Comparison of ENCODE assay signal across 10 cellular contexts in genomic region chr12:55935742-55936151, GRCh38. TPM values are rescaled to one million over a fixed set of nuclear protein-coding genes. Genes with fewer than 3 reads are reported as not detected.
DNase-seq lines count a peak whose midpoint lies in the region; ATAC-seq and TF ChIP-seq lines count a peak whose summit lies in the region.
"Had no signal": no experiment of that assay in that cellular context is flagged by ENCODE, and none has a peak within 500 bp of the region (broad histone marks: within the 10 kb centered on the region; RNA-seq: fewer than 3 reads in every experiment).

No MANE protein-coding gene starts in this region.

- ATAC-seq in activated CD8-positive, alpha-beta memory T cell treated with anti-CD3 and anti-CD28 coated beads, Interleukin-2, amount 10 ng/mL, durations not matched to agents 7 days and 5 days = no peak
- no peak for ATAC-seq in HG02678 (IDR thresholded peaks at IDR 0.05; ENCODE audit: unreplicated experiment)
- no peak for ATAC-seq in PC-3

- CTCF ChIA-PET in AG04450 (lab: Charles Lee) = interaction anchor here (0.7 to 1.5 kb wide), 3 partner anchors 9 to 198 kb away, joined by 3 to 11 read pairs (median 4); no protein-coding TSS in a partner anchor
- CTCF ChIA-PET in activated CD8-positive, alpha-beta memory T cell treated with anti-CD3 and anti-CD28 coated beads, Interleukin-2, amount 10 ng/mL, durations not matched to agents 7 days and 5 days (lab: Charles Lee) = interaction anchor here (1.1 to 10.2 kb wide), 6 partner anchors 8 to 196 kb away, joined by 4 to 121 read pairs (median 6); partner anchors contain the start of genes DGKA and PYM1
- CTCF ChIA-PET in Caco-2 (lab: Charles Lee) = no interaction called here
- CTCF ChIA-PET in PC-3 (lab: Charles Lee) = no interaction called here

- H3K36me3 Mint-ChIP-seq in activated CD8-positive, alpha-beta memory T cell treated with anti-CD3 and anti-CD28 coated beads, Interleukin-2, amount 10 ng/mL, durations not matched to agents 7 days and 5 days = peaks cover 65% of the 10 kb centered on the region
- H3K36me3 Mint-ChIP-seq in endodermal cell (ENCODE audit: low read depth) (no peaks in the 10 kb centered on the region), osteocyte (ENCODE audit: unreplicated experiment) (peaks cover 5% of the 10 kb centered on the region), Caco-2 (ENCODE audit: insufficient read depth, unreplicated experiment) (peaks cover 10% of the 10 kb centered on the region)

- H3K27ac ChIP-seq in AG04450 (ENCODE audit: low read depth, low read length) (no peak overlapping the region), endodermal cell (ENCODE audit: low read depth, low read length) (no peak overlapping the region), PC-3 (ENCODE audit: low read length) (no peak overlapping the region)
- H3K27ac ChIP-seq: hepatocyte had no signal

- peaks cover 6% of the 10 kb centered on the region for H3K4me1 ChIP-seq in endodermal cell (ENCODE audit: control insufficient read depth, insufficient read depth, low read length)
- H3K4me1 ChIP-seq in Caco-2 = peaks cover 29% of the 10 kb centered on the region
- peaks cover 47% of the 10 kb centered on the region for H3K4me1 ChIP-seq in PC-3 (ENCODE audit: insufficient read depth, low read length)

- no peaks in the 10 kb centered on the region for H3K27me3 Mint-ChIP-seq in activated CD8-positive, alpha-beta memory T cell treated with anti-CD3 and anti-CD28 coated beads, Interleukin-2, amount 10 ng/mL, durations not matched to agents 7 days and 5 days
- H3K27me3 Mint-ChIP-seq in endodermal cell (ENCODE audit: insufficient read depth) (peaks cover 76% of the 10 kb centered on the region), osteocyte (ENCODE audit: unreplicated experiment) (no peaks in the 10 kb centered on the region), Caco-2 (ENCODE audit: insufficient read depth, unreplicated experiment) (no peaks in the 10 kb centered on the region)

- in situ Hi-C loops in GM13976 (cut with MboI; ENCODE audit: low sequenced_read_pairs, unreplicated experiment) = no loop called here

- POLR2A ChIA-PET in AG04450 (lab: Yijun Ruan, JAX) (interaction anchor here (0.6 to 1.8 kb wide), 2 partner anchors 70 to 118 kb away, joined by 5 to 9 read pairs; partner anchors contain the start of genes ORMDL2 and SARNP), Caco-2 (lab: Charles Lee) (no interaction called here), PC-3 (lab: Charles Lee; ENCODE audit: unreplicated experiment) (no interaction called here)

- H3K4me1 Mint-ChIP-seq in activated CD8-positive, alpha-beta memory T cell treated with anti-CD3 and anti-CD28 coated beads, Interleukin-2, amount 10 ng/mL, durations not matched to agents 7 days and 5 days = peaks cover 82% of the 10 kb centered on the region
- peaks cover 14% of the 10 kb centered on the region for H3K4me1 Mint-ChIP-seq in endodermal cell
- peaks cover 37% of the 10 kb centered on the region for H3K4me1 Mint-ChIP-seq in osteocyte (ENCODE audit: unreplicated experiment)
- peaks cover 7% of the 10 kb centered on the region for H3K4me1 Mint-ChIP-seq in Caco-2 (ENCODE audit: low read depth, unreplicated experiment)

- no peak for TF ChIP-seq CTCF in AG04450 (IDR thresholded peaks at IDR 0.05; ENCODE audit: low read depth, low read length)
- TF ChIP-seq CTCF in endodermal cell (conservative IDR thresholded peaks at IDR 0.05) = peak; percentile 24
- TF ChIP-seq CTCF in osteocyte (IDR thresholded peaks at IDR 0.05) = no peak
- no peak for TF ChIP-seq CTCF in Caco-2 (IDR thresholded peaks at IDR 0.05; ENCODE audit: insufficient read depth in 1 of 2, low read depth in 1 of 2, low read length in 1 of 2, severe bottlenecking in 1 of 2, unreplicated experiment in 1 of 2)
- no peak for TF ChIP-seq CTCF in GM13976 (IDR thresholded peaks at IDR 0.05; ENCODE audit: borderline replicate concordance, control extremely low read depth, extremely low read depth, insufficient read depth, missing control alignments)
- no peak for TF ChIP-seq CTCF in PC-3 (conservative IDR thresholded peaks at IDR 0.05; ENCODE audit: low read depth, low read length)

- H3K27me3 ChIP-seq in AG04450 (ENCODE audit: control insufficient read depth, insufficient read depth, low read length) (no peaks in the 10 kb centered on the region), endodermal cell (ENCODE audit: control insufficient read depth, insufficient read depth, low read length, poor library complexity, severe bottlenecking) (peaks cover 41% of the 10 kb centered on the region), Caco-2 (replicated peaks; ENCODE audit: control insufficient read depth, insufficient read depth, low read length) (no peaks in the 10 kb centered on the region), PC-3 (ENCODE audit: low read length) (no peaks in the 10 kb centered on the region)
- H3K27me3 ChIP-seq: BE2C, hepatocyte had no signal

- no peak for DNase-seq in AG04450 (ENCODE audit: low read depth, low spot score)
- DNase-seq in activated CD8-positive, alpha-beta memory T cell treated with anti-CD3 and anti-CD28 coated beads, Interleukin-2, amount 10 ng/mL, durations not matched to agents 7 days and 5 days = no peak
- DNase-seq in endodermal cell = peak; percentile 68
- no peak for DNase-seq in osteocyte (ENCODE audit: extremely low spot score, unreplicated experiment)
- DNase-seq in Caco-2 = no peak
- no peak for DNase-seq in GM13976 (ENCODE audit: low spot score)
- DNase-seq in PC-3 = no peak
- DNase-seq: BE2C had no signal

- H3K79me2 ChIP-seq in PC-3 (ENCODE audit: low read length) = no peaks in the 10 kb centered on the region

- H3K9me3 ChIP-seq in AG04450 (ENCODE audit: control insufficient read depth, insufficient read depth, low read length) (no peaks in the 10 kb centered on the region), endodermal cell (ENCODE audit: control insufficient read depth, low read length) (no peaks in the 10 kb centered on the region), Caco-2 (no peaks in the 10 kb centered on the region), PC-3 (ENCODE audit: low read length) (no peaks in the 10 kb centered on the region)
- H3K9me3 ChIP-seq: BE2C had no signal

- no peak overlapping the region for H3K4me2 ChIP-seq in PC-3 (ENCODE audit: low read length)
- H3K4me2 ChIP-seq: hepatocyte had no signal

- no peaks in the 10 kb centered on the region for H3K36me3 ChIP-seq in endodermal cell (ENCODE audit: control insufficient read depth, insufficient read depth, low read length)
- H3K36me3 ChIP-seq in Caco-2 (ENCODE audit: control insufficient read depth, insufficient read depth, low read length) = no peaks in the 10 kb centered on the region
- H3K36me3 ChIP-seq in PC-3 (ENCODE audit: low read depth, low read length) = no peaks in the 10 kb centered on the region
- H3K36me3 ChIP-seq: BE2C had no signal

- H3K9me2 ChIP-seq in PC-3 (replicated peaks; ENCODE audit: low read length) = no peaks in the 10 kb centered on the region

- H3K9ac ChIP-seq in endodermal cell (ENCODE audit: extremely low read depth, low read length, poor library complexity, severe bottlenecking) (no peak overlapping the region), PC-3 (ENCODE audit: low read length) (no peak overlapping the region)

- H4K20me1 ChIP-seq in PC-3 (ENCODE audit: low read length) = no peaks in the 10 kb centered on the region

- whole genome bisulfite sequencing in endodermal cell (ENCODE audit: insufficient coverage in 1 of 2, insufficient read length in 1 of 2), 2 experiments = 91 to 93% methylated on average over 20 to 26 of the region's 26 CpGs

- intact Hi-C loops in Caco-2 (cut with micrococcal nuclease; ENCODE audit: unreplicated experiment) = no loop called here
- intact Hi-C loops in PC-3 (cut with micrococcal nuclease) = no loop called here

- no peak overlapping the region for H2AFZ ChIP-seq in PC-3 (ENCODE audit: low read length)
- H2AFZ ChIP-seq: hepatocyte had no signal

- H3K4me3 Mint-ChIP-seq in activated CD8-positive, alpha-beta memory T cell treated with anti-CD3 and anti-CD28 coated beads, Interleukin-2, amount 10 ng/mL, durations not matched to agents 7 days and 5 days = peak overlapping the region; percentile 56
- H3K4me3 Mint-ChIP-seq in endodermal cell (peak overlapping the region; percentile 47), osteocyte (ENCODE audit: unreplicated experiment) (no peak overlapping the region), Caco-2 (ENCODE audit: unreplicated experiment) (no peak overlapping the region)

- H3K4me3 ChIP-seq in AG04450 (ENCODE audit: low read depth, low read length) (peak overlapping the region; percentile 27; the same call in 1 of the 2 replicates), endodermal cell (ENCODE audit: low read length) (no peak overlapping the region), Caco-2 (ENCODE audit: low read depth, low read length) (no peak overlapping the region), PC-3 (ENCODE audit: low read length) (no peak overlapping the region)
- H3K4me3 ChIP-seq: hepatocyte had no signal

- BruUV-seq in Caco-2 (replicated peaks; lab: Mats Ljungman, UMichigan) = no TSS peak
- no TSS peak for BruUV-seq in PC-3 (replicated peaks; lab: Mats Ljungman, UMichigan)

- no peaks in the 10 kb centered on the region for H3F3A ChIP-seq in PC-3 (ENCODE audit: low read length, unreplicated experiment)

- peak overlapping the region; percentile 84 for H3K27ac Mint-ChIP-seq in activated CD8-positive, alpha-beta memory T cell treated with anti-CD3 and anti-CD28 coated beads, Interleukin-2, amount 10 ng/mL, durations not matched to agents 7 days and 5 days
- H3K27ac Mint-ChIP-seq in endodermal cell = no peak overlapping the region
- peak overlapping the region; percentile 45 for H3K27ac Mint-ChIP-seq in osteocyte (ENCODE audit: unreplicated experiment)
- H3K27ac Mint-ChIP-seq in Caco-2 (ENCODE audit: unreplicated experiment) = no peak overlapping the region

- H3K9me3 Mint-ChIP-seq in activated CD8-positive, alpha-beta memory T cell treated with anti-CD3 and anti-CD28 coated beads, Interleukin-2, amount 10 ng/mL, durations not matched to agents 7 days and 5 days (ENCODE audit: low read depth) = no peaks in the 10 kb centered on the region
- no peaks in the 10 kb centered on the region for H3K9me3 Mint-ChIP-seq in endodermal cell
- no peaks in the 10 kb centered on the region for H3K9me3 Mint-ChIP-seq in osteocyte (ENCODE audit: unreplicated experiment)
- H3K9me3 Mint-ChIP-seq in Caco-2 (ENCODE audit: unreplicated experiment) = no peaks in the 10 kb centered on the region

RNA-seq across cellular contexts. Expression of gene DGKA, which starts 4.8 kb away (rescaled TPM):
- 53.6 and 59.7 TPM in 2 replicates for polyA plus RNA-seq in AG04450 (2011; rRNA removed)
- 72.4 and 72.8 TPM in 2 replicates for polyA minus RNA-seq in AG04450 (2011; rRNA and poly(A)+ RNA removed)
- total RNA-seq in activated CD8-positive, alpha-beta memory T cell treated with anti-CD3 and anti-CD28 coated beads, Interleukin-2, amount 10 ng/mL, durations not matched to agents 7 days and 5 days = 100 to 1,000 TPM; 301 to 312 TPM
- 10 to 100 TPM; 10.2 to 11.1 TPM for total RNA-seq in endodermal cell
- 20.2 TPM for polyA plus RNA-seq in endodermal cell (2013, experiment 1 of 2)
- polyA plus RNA-seq in endodermal cell (2013, experiment 2 of 2) = 20.0 TPM
- total RNA-seq in osteocyte = 63.0 and 70.1 TPM in 2 replicates
- total RNA-seq in Caco-2 (2022) = 19.4 and 22.2 TPM in 2 replicates
- total RNA-seq in PC-3 (2014; rRNA removed) = 27.2 and 41.5 TPM in 2 replicates

RNA-seq across cellular contexts. Expression of gene PYM1, which starts 8.1 kb away (rescaled TPM):
- polyA plus RNA-seq in AG04450 (2011; rRNA removed) = 34.9 and 35.3 TPM in 2 replicates
- polyA minus RNA-seq in AG04450 (2011; rRNA and poly(A)+ RNA removed) = 20.5 and 21.7 TPM in 2 replicates
- 10 to 100 TPM; 46.7 to 56.4 TPM for total RNA-seq in activated CD8-positive, alpha-beta memory T cell treated with anti-CD3 and anti-CD28 coated beads, Interleukin-2, amount 10 ng/mL, durations not matched to agents 7 days and 5 days
- total RNA-seq in endodermal cell (10 to 100 TPM; 76.1 to 79.4 TPM), osteocyte (18.2 and 20.5 TPM in 2 replicates), Caco-2 (2022) (39.3 and 47.2 TPM in 2 replicates), PC-3 (2014; rRNA removed) (39.0 and 42.9 TPM in 2 replicates)
- polyA plus RNA-seq in endodermal cell (2013, experiment 1 of 2) = 46.9 TPM
- polyA plus RNA-seq in endodermal cell (2013, experiment 2 of 2) = 46.0 TPM

RNA-seq across cellular contexts. Expression of gene PMEL, which starts 30.1 kb away (rescaled TPM):
- 1.6 and 2.2 TPM in 2 replicates for polyA plus RNA-seq in AG04450 (2011; rRNA removed)
- polyA minus RNA-seq in AG04450 (2011; rRNA and poly(A)+ RNA removed) = 0.69 and 1.0 TPM in 2 replicates
- total RNA-seq in activated CD8-positive, alpha-beta memory T cell treated with anti-CD3 and anti-CD28 coated beads, Interleukin-2, amount 10 ng/mL, durations not matched to agents 7 days and 5 days = under 1 TPM; 0.23 to 0.37 TPM
- total RNA-seq in endodermal cell (10 to 100 TPM; 17.2 to 20.8 TPM), osteocyte (1.0 and 1.4 TPM in 2 replicates), Caco-2 (2022) (7.8 and 9.7 TPM in 2 replicates), PC-3 (2014; rRNA removed) (0.35 and 2.0 TPM in 2 replicates)
- 116 TPM for polyA plus RNA-seq in endodermal cell (2013, experiment 1 of 2)
- polyA plus RNA-seq in endodermal cell (2013, experiment 2 of 2) = 78.8 TPM

RNA-seq across cellular contexts. Expression of gene CDK2, which starts 30.9 kb away (rescaled TPM):
- polyA plus RNA-seq in AG04450 (2011; rRNA removed) = 30.6 and 38.8 TPM in 2 replicates
- 38.1 and 43.6 TPM in 2 replicates for polyA minus RNA-seq in AG04450 (2011; rRNA and poly(A)+ RNA removed)
- total RNA-seq in activated CD8-positive, alpha-beta memory T cell treated with anti-CD3 and anti-CD28 coated beads, Interleukin-2, amount 10 ng/mL, durations not matched to agents 7 days and 5 days = 100 to 1,000 TPM; 146 to 158 TPM
- total RNA-seq in endodermal cell (10 to 100 TPM; 60.8 to 69.8 TPM), osteocyte (27.3 and 29.6 TPM in 2 replicates), Caco-2 (2022) (103 and 110 TPM in 2 replicates), PC-3 (2014; rRNA removed) (63.0 and 68.2 TPM in 2 replicates)
- 98.5 TPM for polyA plus RNA-seq in endodermal cell (2013, experiment 1 of 2)
- 97.2 TPM for polyA plus RNA-seq in endodermal cell (2013, experiment 2 of 2)

RNA-seq across cellular contexts. Expression of gene RAB5B, which starts 38.1 kb away (rescaled TPM):
- 136 and 157 TPM in 2 replicates for polyA plus RNA-seq in AG04450 (2011; rRNA removed)
- polyA minus RNA-seq in AG04450 (2011; rRNA and poly(A)+ RNA removed) = 125 and 130 TPM in 2 replicates
- total RNA-seq in activated CD8-positive, alpha-beta memory T cell treated with anti-CD3 and anti-CD28 coated beads, Interleukin-2, amount 10 ng/mL, durations not matched to agents 7 days and 5 days = 10 to 100 TPM; 46.4 to 55.6 TPM
- total RNA-seq in endodermal cell = 10 to 100 TPM; 91.3 to 95.5 TPM
- 90.8 TPM for polyA plus RNA-seq in endodermal cell (2013, experiment 1 of 2)
- 94.2 TPM for polyA plus RNA-seq in endodermal cell (2013, experiment 2 of 2)
- total RNA-seq in osteocyte = 126 and 134 TPM in 2 replicates
- total RNA-seq in Caco-2 (2022) = 98.4 and 107 TPM in 2 replicates
- 48.8 and 50.6 TPM in 2 replicates for total RNA-seq in PC-3 (2014; rRNA removed)

Comparison
In these comparisons a context has a peak if more than half of its experiments do, and no peak if none do; other contexts are left out.
1. H3K27ac Mint-ChIP-seq: peak in activated CD8-positive, alpha-beta memory T cell treated with anti-CD3 and anti-CD28 coated beads, Interleukin-2, amount 10 ng/mL, durations not matched to agents 7 days and 5 days (single experiment) and osteocyte (single experiment); none in endodermal cell (single experiment) and Caco-2 (single experiment).
2. H3K4me3 Mint-ChIP-seq: peak in activated CD8-positive, alpha-beta memory T cell treated with anti-CD3 and anti-CD28 coated beads, Interleukin-2, amount 10 ng/mL, durations not matched to agents 7 days and 5 days (single experiment) and endodermal cell (single experiment); none in osteocyte (single experiment) and Caco-2 (single experiment).
3. CTCF ChIA-PET loops: an anchor here in AG04450 (0.7 to 1.5 kb wide) and activated CD8-positive, alpha-beta memory T cell treated with anti-CD3 and anti-CD28 coated beads, Interleukin-2, amount 10 ng/mL, durations not matched to agents 7 days and 5 days (1.1 to 10.2 kb wide); none called in Caco-2 and PC-3.